ENCODE assay signal across 7 cellular contexts in genomic region chr20:38404016-38404415, GRCh38. TPM values are rescaled to one million over a fixed set of nuclear protein-coding genes. Genes with fewer than 3 reads are reported as not detected.
"Had no signal": no experiment of that assay in that cellular context is flagged by ENCODE, and none has a peak within 500 bp of the region (broad histone marks: within the 10 kb centered on the region; RNA-seq: fewer than 3 reads in every experiment).

No MANE protein-coding gene starts in this region.

- FAIRE-seq: H1, H54, HTR-8/SVneo had no signal

- ATAC-seq: GM23338 had no signal

- H3K4me1 Mint-ChIP-seq: GM23338 had no signal

- H3K4me3 Mint-ChIP-seq: GM23338, H9, IgD-negative memory B cell had no signal

- H3K4me2 ChIP-seq: GM23338 had no signal

- H3K27ac Mint-ChIP-seq: GM23338, H9, IgD-negative memory B cell had no signal

- DNase-seq: H9, HCEC 1CT had no signal

- H3K4me3 ChIP-seq: GM23338 had no signal

- H2AFZ ChIP-seq: GM23338 had no signal

RNA-seq across cellular contexts. Expression of gene LBP, which starts 57.7 kb away (rescaled TPM):
- polyA plus RNA-seq: IgD-negative memory B cell had no signal
